ENCODE assay signal across 13 cellular contexts in the genomic region with DNA sequence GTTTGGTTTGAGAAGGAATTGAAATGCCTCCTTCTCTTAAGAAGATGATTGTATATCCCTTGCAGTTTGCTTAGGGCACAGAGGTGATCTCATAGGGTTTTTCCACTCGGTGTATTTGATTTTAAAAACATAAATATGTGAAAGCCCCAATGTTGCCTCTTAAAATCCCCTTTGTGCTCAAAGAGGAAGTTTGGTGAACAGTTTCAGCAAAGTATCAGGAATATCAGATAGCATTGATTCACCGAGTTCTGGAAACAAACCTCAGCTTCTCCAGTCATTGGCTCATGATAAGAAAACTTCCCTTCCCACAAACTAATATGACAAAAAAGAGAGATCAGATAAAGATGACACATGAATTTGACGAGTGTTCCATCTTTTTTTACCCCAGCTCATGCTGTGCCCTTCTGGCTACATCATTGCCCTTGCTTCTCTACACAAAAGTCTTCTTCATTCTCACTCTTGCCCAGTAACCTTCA. TPM values are rescaled to one million over a fixed set of nuclear protein-coding genes. Genes with fewer than 3 reads are reported as not detected.
DNase-seq lines count a peak whose midpoint lies in the region; ATAC-seq and TF ChIP-seq lines count a peak whose summit lies in the region.
"Had no signal": no experiment of that assay in that cellular context is flagged by ENCODE, and none has a peak within 500 bp of the region (broad histone marks: within the 10 kb centered on the region; RNA-seq: fewer than 3 reads in every experiment).

No MANE protein-coding gene starts in this region.

- no peak overlapping the region for H3K9ac ChIP-seq in smooth muscle cell (ENCODE audit: low read depth)
- H3K9ac ChIP-seq: KMS-11 had no signal

- H3K4me3 ChIP-seq in smooth muscle cell = no peak overlapping the region

- H3K9me3 ChIP-seq in smooth muscle cell (replicated peaks; ENCODE audit: low read depth) = no peaks in the 10 kb centered on the region

- peaks cover 5% of the 10 kb centered on the region for H3F3A ChIP-seq in smooth muscle cell (ENCODE audit: low read depth)

- in situ Hi-C loops in GM13976 (cut with MboI; ENCODE audit: low sequenced_read_pairs, unreplicated experiment) = loop anchor here (25.0 kb wide), 1 partner anchor 562 kb away; no protein-coding TSS in a partner anchor

- H3K4me3 Mint-ChIP-seq in activated T-helper 2 cell treated with anti-CD3 and anti-CD28 coated beads, Interferon-gamma antibody, Interleukin-2, Interleukin-4, amounts not matched to agents 10 μg/mL and 5 μg/mL and 100 μg/mL, durations not matched to agents 14 hours and 24 hours and 36 hours (ENCODE audit: low read depth) = peak overlapping the region; percentile 4
- no peak overlapping the region for H3K4me3 Mint-ChIP-seq in immature natural killer cell

- H3K4me1 Mint-ChIP-seq in activated T-helper 2 cell treated with anti-CD3 and anti-CD28 coated beads, Interferon-gamma antibody, Interleukin-2, Interleukin-4, amounts not matched to agents 10 μg/mL and 5 μg/mL and 100 μg/mL, durations not matched to agents 14 hours and 24 hours and 36 hours (ENCODE audit: low read depth) = peaks cover 46% of the 10 kb centered on the region
- H3K4me1 Mint-ChIP-seq in immature natural killer cell = no peaks in the 10 kb centered on the region

- TF ChIP-seq CTCF in GM13976 (IDR thresholded peaks at IDR 0.05; ENCODE audit: borderline replicate concordance, control extremely low read depth, extremely low read depth, insufficient read depth, missing control alignments) (no peak), smooth muscle cell (IDR thresholded peaks at IDR 0.05; ENCODE audit: borderline replicate concordance, insufficient read depth, poor library complexity, severe bottlenecking) (no peak)

- intact Hi-C loops in activated T-helper 2 cell treated with anti-CD3 and anti-CD28 coated beads, Interferon-gamma antibody, Interleukin-2, Interleukin-4, amounts not matched to agents 10 μg/mL and 5 μg/mL and 100 μg/mL, durations not matched to agents 14 hours and 24 hours and 36 hours (cut with micrococcal nuclease) = loop anchor here (1.0 to 2.0 kb wide), 4 partner anchors 14 to 101 kb away; no protein-coding TSS in a partner anchor

- WGBS in smooth muscle cell (ENCODE audit: low lambda C conversion rate) = 61% methylated on average over 3 of the region's 3 CpGs

- H3K36me3 Mint-ChIP-seq in activated T-helper 2 cell treated with anti-CD3 and anti-CD28 coated beads, Interferon-gamma antibody, Interleukin-2, Interleukin-4, amounts not matched to agents 10 μg/mL and 5 μg/mL and 100 μg/mL, durations not matched to agents 14 hours and 24 hours and 36 hours (ENCODE audit: low read depth) = peaks cover 14% of the 10 kb centered on the region
- peaks cover 0 to 8% (median 0%) of the 10 kb centered on the region in 3 donors for H3K36me3 Mint-ChIP-seq in immature natural killer cell

- no peak overlapping the region for H3K4me2 ChIP-seq in smooth muscle cell
- H3K4me2 ChIP-seq: KMS-11 had no signal

- no peaks in the 10 kb centered on the region for H4K20me1 ChIP-seq in smooth muscle cell (ENCODE audit: low read depth)

- H3K27ac Mint-ChIP-seq in activated T-helper 2 cell treated with anti-CD3 and anti-CD28 coated beads, Interferon-gamma antibody, Interleukin-2, Interleukin-4, amounts not matched to agents 10 μg/mL and 5 μg/mL and 100 μg/mL, durations not matched to agents 14 hours and 24 hours and 36 hours = peak overlapping the region; percentile 82
- H3K27ac Mint-ChIP-seq in immature natural killer cell = no peak overlapping the region

- peaks cover 26% of the 10 kb centered on the region for H3K9me3 Mint-ChIP-seq in activated T-helper 2 cell treated with anti-CD3 and anti-CD28 coated beads, Interferon-gamma antibody, Interleukin-2, Interleukin-4, amounts not matched to agents 10 μg/mL and 5 μg/mL and 100 μg/mL, durations not matched to agents 14 hours and 24 hours and 36 hours
- peaks cover 0 to 6% (median 4%) of the 10 kb centered on the region in 6 donors for H3K9me3 Mint-ChIP-seq in immature natural killer cell

- no peaks in the 10 kb centered on the region for H3K27me3 ChIP-seq in smooth muscle cell (ENCODE audit: low read depth)

- no peaks in the 10 kb centered on the region for H3K79me2 ChIP-seq in smooth muscle cell (ENCODE audit: low read depth)

- H2AFZ ChIP-seq in smooth muscle cell (ENCODE audit: low read depth) = no peak overlapping the region

- ATAC-seq in GM19351 (IDR thresholded peaks at IDR 0.05; ENCODE audit: unreplicated experiment) (peak; percentile 58), HG02981 (IDR thresholded peaks at IDR 0.05; ENCODE audit: unreplicated experiment) (peak; percentile 43)

- H3K36me3 ChIP-seq in smooth muscle cell (ENCODE audit: low read depth) = no peaks in the 10 kb centered on the region

- no peak overlapping the region for H3K27ac ChIP-seq in smooth muscle cell (ENCODE audit: low read depth)
- H3K27ac ChIP-seq: KMS-11 had no signal

- H3K4me1 ChIP-seq in smooth muscle cell (ENCODE audit: low read depth) = no peaks in the 10 kb centered on the region

- DNase-seq in GM13976 (ENCODE audit: low spot score) (peak; percentile 46), NCI-H446 treated with DMSO at 0.1 percent for 48 hours (lab: John Stamatoyannopoulos, UW) (no peak), immature natural killer cell (no peak), smooth muscle cell (lab: John Stamatoyannopoulos, UW; ENCODE audit: unreplicated experiment) (no peak), NCI-H187 treated with DMSO at 0.1 percent for 48 hours (lab: John Stamatoyannopoulos, UW) (no peak)
- no peak for DNase-seq in activated T-helper 2 cell treated with anti-CD3 and anti-CD28 coated beads, Interferon-gamma antibody, Interleukin-2, Interleukin-4, amounts not matched to agents 10 μg/mL and 5 μg/mL and 100 μg/mL, durations not matched to agents 14 hours and 24 hours and 36 hours (ENCODE audit: low spot score)
- DNase-seq: amniotic stem cell, kidney glomerular epithelial cell, NCI-H774, posterior cingulate gyrus had no signal

- H3K27me3 Mint-ChIP-seq in activated T-helper 2 cell treated with anti-CD3 and anti-CD28 coated beads, Interferon-gamma antibody, Interleukin-2, Interleukin-4, amounts not matched to agents 10 μg/mL and 5 μg/mL and 100 μg/mL, durations not matched to agents 14 hours and 24 hours and 36 hours (ENCODE audit: low read depth) = no peaks in the 10 kb centered on the region
- H3K27me3 Mint-ChIP-seq in immature natural killer cell (ENCODE audit: low read depth in 3 of 3) = peaks cover 0 to 4% (median 0%) of the 10 kb centered on the region in 3 donors

RNA-seq across cellular contexts. Expression of gene SMNDC1, which starts 20.1 kb away (rescaled TPM):
- total RNA-seq in activated T-helper 2 cell treated with anti-CD3 and anti-CD28 coated beads, Interferon-gamma antibody, Interleukin-2, Interleukin-4, amounts not matched to agents 10 μg/mL and 5 μg/mL and 100 μg/mL, durations not matched to agents 14 hours and 24 hours and 36 hours = 40.2 and 43.1 TPM in 2 replicates
- 10 to 100 TPM; 12.3 to 26.4 (median 16.3) TPM for polyA plus RNA-seq in immature natural killer cell
- 17.7 and 25.6 TPM in 2 replicates for total RNA-seq in smooth muscle cell
- 19.0 and 22.2 TPM in 2 replicates for polyA plus RNA-seq in smooth muscle cell
